Comparison of ENCODE assay signal across 1 cellular context in genomic region chr6:3281669-3282460, GRCh38.
TF ChIP-seq lines count a peak whose summit lies in the region.

No MANE protein-coding gene starts in this region.

TF ChIP-seq in SK-N-SH, 30 proteins besides CTCF, POLR2A, EP300 and RAD21 (continued from another document):
- TF ChIP-seq MEF2A (IDR thresholded peaks at IDR 0.05; ENCODE audit: borderline replicate concordance, low read depth), result no peak
- TF ChIP-seq TCF12 (IDR thresholded peaks at IDR 0.05), result peak; percentile 60
- no peak for TF ChIP-seq FOXJ3 (CRISPR knock-in tag; IDR thresholded peaks at IDR 0.05)
- TF ChIP-seq CHD2 (IDR thresholded peaks at IDR 0.05; ENCODE audit: low read length, partially characterized antibody), result no peak
